ENCODE assay signal across 8 cellular contexts in the genomic region with DNA sequence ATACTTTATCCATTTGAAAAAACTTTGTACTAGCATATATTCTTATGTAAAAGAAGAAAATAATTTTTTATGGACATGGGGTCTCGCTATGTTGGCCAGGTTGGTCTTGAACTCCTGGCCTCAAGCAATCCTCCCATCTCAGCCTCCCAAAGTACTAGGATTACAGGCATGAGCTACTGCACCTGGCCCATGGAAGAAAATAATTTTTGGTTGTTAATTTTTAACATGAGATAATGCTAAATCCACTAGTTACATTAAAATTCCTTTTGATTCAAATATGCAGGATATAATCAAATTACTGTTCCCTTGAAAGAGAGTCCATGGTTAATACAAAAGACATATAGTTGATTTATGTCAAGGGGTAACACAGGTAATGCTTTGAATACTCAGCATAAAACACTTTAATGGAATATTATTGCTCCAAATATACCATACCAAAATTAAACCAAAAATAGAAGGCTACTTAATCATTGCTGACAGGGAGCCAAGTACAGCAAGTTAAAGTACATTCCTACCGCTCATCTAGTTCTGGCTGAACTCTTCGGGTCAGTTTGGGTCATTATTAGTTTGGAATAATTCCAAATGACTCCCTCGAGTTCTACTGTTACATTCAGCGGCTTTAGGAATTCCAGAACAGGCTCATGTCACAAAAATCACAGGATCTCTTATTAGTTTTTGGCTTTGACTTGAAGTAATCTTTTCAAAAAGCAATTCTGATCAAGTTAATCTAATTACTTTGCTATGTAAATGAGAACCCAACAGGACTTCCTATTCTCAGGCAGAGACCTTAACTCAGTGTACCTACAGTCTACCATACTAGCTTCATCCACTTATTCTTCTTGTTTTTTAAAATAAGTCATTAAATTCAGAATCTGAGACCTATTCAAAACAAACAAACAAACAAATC. TPM values are rescaled to one million over a fixed set of nuclear protein-coding genes. Genes with fewer than 3 reads are reported as not detected.
DNase-seq lines count a peak whose midpoint lies in the region; ATAC-seq and TF ChIP-seq lines count a peak whose summit lies in the region.

No MANE protein-coding gene starts in this region.

- ATAC-seq in activated B cell treated with CpG ODN at 0.5 μM for 24 hours (ENCODE audit: low read depth) (no peak), left cardiac atrium (peak; percentile 90 to 91), gastrocnemius medialis (peak; percentile 92 to 93), GM19035 (IDR thresholded peaks at IDR 0.05; ENCODE audit: unreplicated experiment) (no peak)

- H3K9me3 ChIP-seq in gastrocnemius medialis = no peaks in the 10 kb centered on the region

- H3K4me1 ChIP-seq in gastrocnemius medialis = peaks cover 68 to 85% of the 10 kb centered on the region in 2 donors

- DNase-seq in Daoy (ENCODE audit: low read depth) = peak; percentile 44
- DNase-seq in activated B cell treated with CpG ODN at 0.5 μM for 24 hours = no peak
- DNase-seq in left cardiac atrium = no peak
- no peak for DNase-seq in gastrocnemius medialis
- no peak for DNase-seq in KG1 (lab: John Stamatoyannopoulos, UW)
- no peak for DNase-seq in NCI-H146 treated with DMSO at 0.1 percent for 48 hours (lab: John Stamatoyannopoulos, UW; ENCODE audit: unreplicated experiment)
- DNase-seq in activated naive CD4-positive, alpha-beta T cell treated with anti-CD3 and anti-CD28 coated beads, Interleukin-2, amount 10 ng/mL, durations not matched to agents 7 days and 5 days = no peak

- CTCF ChIA-PET in activated B cell treated with CpG ODN at 0.5 μM for 24 hours (lab: Charles Lee) = no interaction called here
- CTCF ChIA-PET in activated naive CD4-positive, alpha-beta T cell treated with anti-CD3 and anti-CD28 coated beads, Interleukin-2, amount 10 ng/mL, durations not matched to agents 7 days and 5 days (lab: Charles Lee) = no interaction called here

- H3K27me3 ChIP-seq in gastrocnemius medialis = no peaks in the 10 kb centered on the region

- peaks cover 54% of the 10 kb centered on the region for H3K4me1 Mint-ChIP-seq in activated B cell treated with CpG ODN at 0.5 μM for 24 hours
- H3K4me1 Mint-ChIP-seq in activated naive CD4-positive, alpha-beta T cell treated with anti-CD3 and anti-CD28 coated beads, Interleukin-2, amount 10 ng/mL, durations not matched to agents 7 days and 5 days = peaks cover 47% of the 10 kb centered on the region

- intact Hi-C loops in activated B cell treated with CpG ODN at 0.5 μM for 24 hours (cut with micrococcal nuclease) (no loop called here), left cardiac atrium (cut with DNase I) (no loop called here), gastrocnemius medialis (cut with DNase I; ENCODE audit: low total_unique reads) (no loop called here)

- peaks cover 14% of the 10 kb centered on the region for H3K36me3 Mint-ChIP-seq in activated B cell treated with CpG ODN at 0.5 μM for 24 hours (ENCODE audit: low read depth)
- H3K36me3 Mint-ChIP-seq in activated naive CD4-positive, alpha-beta T cell treated with anti-CD3 and anti-CD28 coated beads, Interleukin-2, amount 10 ng/mL, durations not matched to agents 7 days and 5 days = peaks cover 23% of the 10 kb centered on the region

- H3K4me3 Mint-ChIP-seq in activated B cell treated with CpG ODN at 0.5 μM for 24 hours = no peak overlapping the region
- no peak overlapping the region for H3K4me3 Mint-ChIP-seq in activated naive CD4-positive, alpha-beta T cell treated with anti-CD3 and anti-CD28 coated beads, Interleukin-2, amount 10 ng/mL, durations not matched to agents 7 days and 5 days

- TF ChIP-seq CTCF in activated B cell treated with CpG ODN at 0.5 μM for 24 hours (IDR thresholded peaks at IDR 0.05) (no peak), gastrocnemius medialis (IDR thresholded peaks at IDR 0.05 in 4 of 5, conservative IDR thresholded peaks at IDR 0.05 in 1 of 5) (no peak)

- H3K27ac Mint-ChIP-seq in activated B cell treated with CpG ODN at 0.5 μM for 24 hours = peak overlapping the region; percentile 35
- no peak overlapping the region for H3K27ac Mint-ChIP-seq in activated naive CD4-positive, alpha-beta T cell treated with anti-CD3 and anti-CD28 coated beads, Interleukin-2, amount 10 ng/mL, durations not matched to agents 7 days and 5 days

- H3K27me3 Mint-ChIP-seq in activated B cell treated with CpG ODN at 0.5 μM for 24 hours = no peaks in the 10 kb centered on the region
- no peaks in the 10 kb centered on the region for H3K27me3 Mint-ChIP-seq in activated naive CD4-positive, alpha-beta T cell treated with anti-CD3 and anti-CD28 coated beads, Interleukin-2, amount 10 ng/mL, durations not matched to agents 7 days and 5 days

- in situ Hi-C loops in gastrocnemius medialis (cut with MboI; ENCODE audit: low sequenced_read_pairs in 4 of 4) = loop anchor here in 1 of 4 donors (10.0 kb wide), 1 partner anchor 361 kb away; no protein-coding TSS in a partner anchor

- H3K4me3 ChIP-seq in gastrocnemius medialis = peak overlapping the region in 3 of 4 donors; percentile 3 to 22 (median 18)

- peak overlapping the region; percentile 48 to 81 (median 70) for H3K27ac ChIP-seq in gastrocnemius medialis

- H3K9me3 Mint-ChIP-seq in activated B cell treated with CpG ODN at 0.5 μM for 24 hours = no peaks in the 10 kb centered on the region
- no peaks in the 10 kb centered on the region for H3K9me3 Mint-ChIP-seq in activated naive CD4-positive, alpha-beta T cell treated with anti-CD3 and anti-CD28 coated beads, Interleukin-2, amount 10 ng/mL, durations not matched to agents 7 days and 5 days

- POLR2A ChIA-PET in activated B cell treated with CpG ODN at 0.5 μM for 24 hours (lab: Charles Lee) = interaction anchor here (0.7 kb wide), 2 partner anchors 86 to 364 kb away, joined by 3 read pairs; no protein-coding TSS in a partner anchor

- no peaks in the 10 kb centered on the region for H3K36me3 ChIP-seq in gastrocnemius medialis

- no peak for TF ChIP-seq POLR2A in gastrocnemius medialis (IDR thresholded peaks at IDR 0.05)

RNA-seq across cellular contexts. Expression of gene SOS2, which starts 6.1 kb away (rescaled TPM):
- 19.5 and 21.8 TPM in 2 replicates for total RNA-seq in Daoy (2014; rRNA removed; shearing (Covaris generic))
- 29.1 and 32.0 TPM in 2 replicates for total RNA-seq in activated B cell treated with CpG ODN at 0.5 μM for 24 hours
- total RNA-seq in left cardiac atrium = 10 to 100 TPM; 25.7 to 25.8 TPM
- total RNA-seq in gastrocnemius medialis = 10 to 100 TPM; 46.5 to 81.2 (median 52.3) TPM

Comparison
In these comparisons a context has a peak if more than half of its experiments do, and no peak if none do; other contexts are left out.
1. ATAC-seq: peak in left cardiac atrium (2 of 2) and gastrocnemius medialis (2 of 2); none in activated B cell treated with CpG ODN at 0.5 μM for 24 hours (single experiment) and GM19035 (single experiment).